ENCODE assay signal across 19 cellular contexts in genomic region chr6:150195996-150196417, GRCh38. TPM values are rescaled to one million over a fixed set of nuclear protein-coding genes. Genes with fewer than 3 reads are reported as not detected.
A peak's percentile ranks its signal among the peaks of the same experiment; 100 is the strongest.
DNase-seq lines count a peak whose midpoint lies in the region; ATAC-seq and TF ChIP-seq lines count a peak whose summit lies in the region.
"Had no signal": no experiment of that assay in that cellular context is flagged by ENCODE, and none has a peak within 500 bp of the region (broad histone marks: within the 10 kb centered on the region; RNA-seq: fewer than 3 reads in every experiment).

No MANE protein-coding gene starts in this region.

- H3K27me3 ChIP-seq in left ventricle myocardium inferior (ENCODE audit: low read depth) = peaks cover 14% of the 10 kb centered on the region
- H3K27me3 ChIP-seq in gastrocnemius medialis = no peaks in the 10 kb centered on the region
- no peaks in the 10 kb centered on the region for H3K27me3 ChIP-seq in vagina

- H3K4me1 ChIP-seq in left ventricle myocardium inferior (peaks cover 62% of the 10 kb centered on the region), gastrocnemius medialis (peaks cover 18 to 25% of the 10 kb centered on the region in 2 donors), vagina (no peaks in the 10 kb centered on the region)
- H3K4me1 ChIP-seq: BE2C had no signal

- H3K4me3 ChIP-seq in left ventricle myocardium inferior (no peak overlapping the region), gastrocnemius medialis (no peak overlapping the region), vagina (no peak overlapping the region)

- H3K9me3 ChIP-seq in left ventricle myocardium inferior (replicated peaks) (no peaks in the 10 kb centered on the region), gastrocnemius medialis (no peaks in the 10 kb centered on the region), vagina (no peaks in the 10 kb centered on the region)
- H3K9me3 ChIP-seq: BE2C had no signal

- no peak for TF ChIP-seq POLR2A in gastrocnemius medialis (IDR thresholded peaks at IDR 0.05)
- TF ChIP-seq POLR2A in vagina (IDR thresholded peaks at IDR 0.05) = no peak

- DNase-seq in HuH-7 (ENCODE audit: low spot score) = peak; percentile 62
- peak; percentile 99 for DNase-seq in NOMO-1 treated with DMSO at 0.1 percent for 48 hours (lab: John Stamatoyannopoulos, UW; ENCODE audit: unreplicated experiment)
- DNase-seq in left ventricle myocardium inferior = no peak
- DNase-seq in gastrocnemius medialis = peak; percentile 55 to 61
- no peak for DNase-seq in vagina (ENCODE audit: extremely low spot score in 2 of 2)
- no peak for DNase-seq in NK-92 treated with Interleukin-12 subunit alpha and Interleukin-12 subunit beta, amount 100 ng/mL, for 24 hours (lab: John Stamatoyannopoulos, UW)
- no peak for DNase-seq in stimulated activated naive CD8-positive, alpha-beta T cell treated with anti-CD3 and anti-CD28 coated beads, Interleukin-15, Interleukin-2, amounts not matched to agents 100 U/mL and 50 U/mL, for 24 hours
- no peak for DNase-seq in nucleus accumbens (lab: John Stamatoyannopoulos, UW)
- DNase-seq: activated CD4-positive, CD25-positive, alpha-beta regulatory T cell; activated gamma-delta T cell; anterior cingulate cortex; BE2C; cortex of kidney; NCI-H2029; NCI-H748 treated with DMSO at 0.1 percent for 48 hours; posterior cingulate gyrus; RPMI8226; stimulated activated CD4-positive, alpha-beta T cell treated with anti-CD3 and anti-CD28 coated beads, Interleukin-15, amount 100 ng/mL, for 24 hours had no signal

- intact Hi-C loops in left ventricle myocardium inferior (cut with micrococcal nuclease) = no loop called here
- intact Hi-C loops in gastrocnemius medialis (cut with DNase I; ENCODE audit: low total_unique reads) = loop anchor here (1.0 to 2.0 kb wide), 2 partner anchors 55 to 125 kb away; no protein-coding TSS in a partner anchor
- intact Hi-C loops in vagina (cut with DNase I) = no loop called here

- TF ChIP-seq CTCF in left ventricle myocardium inferior (IDR thresholded peaks at IDR 0.05; ENCODE audit: borderline replicate concordance) (no peak), gastrocnemius medialis (IDR thresholded peaks at IDR 0.05 in 4 of 5, conservative IDR thresholded peaks at IDR 0.05 in 1 of 5) (no peak), vagina (IDR thresholded peaks at IDR 0.05) (no peak)

- ATAC-seq in gastrocnemius medialis = peak; percentile 98
- no peak for ATAC-seq in stimulated activated naive CD8-positive, alpha-beta T cell treated with anti-CD3 and anti-CD28 coated beads, Interleukin-15, Interleukin-2, amounts not matched to agents 100 U/mL and 50 U/mL, for 24 hours

- H3K27ac ChIP-seq in left ventricle myocardium inferior (replicated peaks) = peak overlapping the region; percentile 7
- H3K27ac ChIP-seq in gastrocnemius medialis = peak overlapping the region; percentile 45 to 79 (median 74)
- no peak overlapping the region for H3K27ac ChIP-seq in vagina

- in situ Hi-C loops in gastrocnemius medialis (cut with MboI; ENCODE audit: low sequenced_read_pairs in 4 of 4) = loop anchor here in 1 of 4 donors (10.0 kb wide), 1 partner anchor 129 kb away; no protein-coding TSS in a partner anchor

- H3K36me3 ChIP-seq in left ventricle myocardium inferior = no peaks in the 10 kb centered on the region
- no peaks in the 10 kb centered on the region for H3K36me3 ChIP-seq in gastrocnemius medialis
- no peaks in the 10 kb centered on the region for H3K36me3 ChIP-seq in vagina
- H3K36me3 ChIP-seq: BE2C had no signal

RNA-seq across cellular contexts. Expression of gene PPP1R14C, which starts 53.2 kb away (rescaled TPM):
- 116 TPM for total RNA-seq in left ventricle myocardium inferior
- 10 to 100 TPM; 14.9 to 37.0 (median 21.7) TPM for total RNA-seq in gastrocnemius medialis
- total RNA-seq in vagina = 23.8 TPM
- total RNA-seq: T-helper 1 cell treated with Interleukin-12 subunit alpha and Interleukin-12 subunit beta and Interleukin-4 antibody, amounts not matched to agents 30 ng/mL and 1 ng/mL, for 36 hours had no signal

Comparison
In these comparisons a context has a peak if more than half of its experiments do, and no peak if none do; other contexts are left out.
1. DNase-seq: peak in HuH-7 (single experiment), NOMO-1 treated with DMSO at 0.1 percent for 48 hours (single experiment) and gastrocnemius medialis (2 of 2); none in left ventricle myocardium inferior (single experiment), vagina (0 of 2), NK-92 treated with Interleukin-12 subunit alpha and Interleukin-12 subunit beta, amount 100 ng/mL, for 24 hours (single experiment), stimulated activated naive CD8-positive, alpha-beta T cell treated with anti-CD3 and anti-CD28 coated beads, Interleukin-15, Interleukin-2, amounts not matched to agents 100 U/mL and 50 U/mL, for 24 hours (single experiment) and nucleus accumbens (0 of 56).